Comparison of ENCODE assay signal across 33 cellular contexts in genomic region chr12:32443491-32443890, GRCh38.
"Had no signal": no experiment of that assay in that cellular context is flagged by ENCODE, and none has a peak within 500 bp of the region (broad histone marks: within the 10 kb centered on the region; RNA-seq: fewer than 3 reads in every experiment).

No MANE protein-coding gene starts in this region.

- H3K4me1 ChIP-seq: adrenal gland, breast epithelium had no signal

- H3K9me3 Mint-ChIP-seq: activated CD4-positive, alpha-beta memory T cell treated with anti-CD3 and anti-CD28 coated beads for 36 hours; activated CD4-positive, alpha-beta T cell treated with anti-CD3 and anti-CD28 coated beads, Interleukin-2, amount 10 ng/mL, durations not matched to agents 7 days and 5 days; activated naive CD4-positive, alpha-beta T cell treated with anti-CD3 and anti-CD28 coated beads for 36 hours; activated naive CD4-positive, alpha-beta T cell treated with anti-CD3 and anti-CD28 coated beads, Interleukin-2, amount 50 U/mL, for 72 hours; activated T-cell treated with anti-CD3 and anti-CD28 coated beads, Interleukin-2, amount 50 U/mL, for 4 hours; activated T-helper 1 cell treated with anti-CD3 and anti-CD28 coated beads, Interleukin-12 subunit alpha, Interleukin-12 subunit beta, Interleukin-2, Interleukin-4 antibody, amounts not matched to agents 30 ng/mL and 10 ng/mL and 1 ng/mL, durations not matched to agents 14 hours and 24 hours and 36 hours; T-helper 2 cell treated with Interferon-gamma antibody and Interleukin-4, amounts not matched to agents 5 μg/mL and 100 μg/mL, for 36 hours had no signal

- H3K4me3 ChIP-seq: adrenal gland, body of pancreas, breast epithelium, MG63, PC-9, SJCRH30, SK-N-MC had no signal

- H3K27me3 Mint-ChIP-seq: activated CD4-positive, alpha-beta memory T cell treated with anti-CD3 and anti-CD28 coated beads for 36 hours; activated CD4-positive, alpha-beta T cell treated with anti-CD3 and anti-CD28 coated beads for 36 hours; activated CD4-positive, alpha-beta T cell treated with anti-CD3 and anti-CD28 coated beads, Interleukin-2, amount 10 ng/mL, durations not matched to agents 7 days and 5 days had no signal

- DNase-seq: activated CD4-positive, alpha-beta memory T cell treated with anti-CD3 and anti-CD28 coated beads for 36 hours; activated CD4-positive, alpha-beta T cell treated with anti-CD3 and anti-CD28 coated beads for 36 hours; activated CD4-positive, alpha-beta T cell treated with anti-CD3 and anti-CD28 coated beads, Interleukin-2, amount 10 ng/mL, durations not matched to agents 7 days and 5 days; activated CD8-positive, alpha-beta memory T cell treated with anti-CD3 and anti-CD28 coated beads, Interleukin-2, amount 50 U/mL, for 4 hours; activated gamma-delta T cell treated with Interleukin-2 at 50 U/mL for 16 hours; activated naive CD4-positive, alpha-beta T cell treated with anti-CD3 and anti-CD28 coated beads for 36 hours; activated T-cell treated with anti-CD3 and anti-CD28 coated beads for 4 hours; activated T-cell treated with anti-CD3 and anti-CD28 coated beads, Interleukin-2, amount 50 U/mL, for 4 hours; adrenal gland; body of pancreas; MG63; NCI-H1048; NCI-H1105 treated with DMSO at 0.1 percent for 48 hours; NCI-H1436; NCI-H1694; NCI-H1930; NCI-H2081 treated with DMSO at 0.1 percent for 48 hours; NCI-H226; NCI-H446 treated with DMSO at 0.1 percent for 48 hours; NCI-H524 treated with DMSO at 0.1 percent for 48 hours; NK-92 treated with Interleukin-12 subunit alpha and Interleukin-12 subunit beta, amount 100 ng/mL, for 24 hours; PC-9; SHP77; SJCRH30 had no signal

- H2AFZ ChIP-seq: PC-9 had no signal

- H3K9me3 ChIP-seq: adrenal gland, body of pancreas, breast epithelium, MG63, SJCRH30 had no signal

- H3K4me3 Mint-ChIP-seq: activated CD4-positive, alpha-beta memory T cell treated with anti-CD3 and anti-CD28 coated beads for 36 hours; activated CD4-positive, alpha-beta T cell treated with anti-CD3 and anti-CD28 coated beads for 36 hours; activated CD4-positive, alpha-beta T cell treated with anti-CD3 and anti-CD28 coated beads, Interleukin-2, amount 10 ng/mL, durations not matched to agents 7 days and 5 days; activated naive CD4-positive, alpha-beta T cell treated with anti-CD3 and anti-CD28 coated beads for 36 hours; activated T-cell treated with anti-CD3 and anti-CD28 coated beads, Interleukin-2, amount 50 U/mL, for 4 hours; activated T-helper 1 cell treated with anti-CD3 and anti-CD28 coated beads, Interleukin-12 subunit alpha, Interleukin-12 subunit beta, Interleukin-2, Interleukin-4 antibody, amounts not matched to agents 30 ng/mL and 10 ng/mL and 1 ng/mL, durations not matched to agents 14 hours and 24 hours and 36 hours; T-helper 2 cell treated with Interferon-gamma antibody and Interleukin-4, amounts not matched to agents 5 μg/mL and 100 μg/mL, for 36 hours had no signal

- H3K27me3 ChIP-seq: adrenal gland, body of pancreas, breast epithelium, MG63, SJCRH30 had no signal

- H3K36me3 ChIP-seq: adrenal gland, breast epithelium, MG63, SJCRH30 had no signal

- H3K27ac Mint-ChIP-seq: activated CD4-positive, alpha-beta memory T cell treated with anti-CD3 and anti-CD28 coated beads for 36 hours; activated CD4-positive, alpha-beta T cell treated with anti-CD3 and anti-CD28 coated beads for 36 hours; activated CD4-positive, alpha-beta T cell treated with anti-CD3 and anti-CD28 coated beads, Interleukin-2, amount 10 ng/mL, durations not matched to agents 7 days and 5 days; activated naive CD4-positive, alpha-beta T cell treated with anti-CD3 and anti-CD28 coated beads for 36 hours; activated naive CD4-positive, alpha-beta T cell treated with anti-CD3 and anti-CD28 coated beads, Interleukin-2, amount 50 U/mL, for 72 hours; activated T-helper 1 cell treated with anti-CD3 and anti-CD28 coated beads, Interleukin-12 subunit alpha, Interleukin-12 subunit beta, Interleukin-2, Interleukin-4 antibody, amounts not matched to agents 30 ng/mL and 10 ng/mL and 1 ng/mL, durations not matched to agents 14 hours and 24 hours and 36 hours; T-helper 2 cell treated with Interferon-gamma antibody and Interleukin-4, amounts not matched to agents 5 μg/mL and 100 μg/mL, for 36 hours had no signal

- H3K27ac ChIP-seq: adrenal gland, body of pancreas, breast epithelium, SK-N-MC had no signal

- FAIRE-seq: astrocyte, RCC 7860, TTC549 had no signal

- ATAC-seq: activated CD4-positive, alpha-beta T cell treated with anti-CD3 and anti-CD28 coated beads for 36 hours; activated CD4-positive, CD25-positive, alpha-beta regulatory T cell treated with anti-CD3 and anti-CD28 coated beads, Interleukin-2, amount 50 U/mL, for 24 hours; activated naive CD4-positive, alpha-beta T cell treated with anti-CD3 and anti-CD28 coated beads, Interleukin-2, amount 50 U/mL, for 72 hours; activated T-cell treated with anti-CD3 and anti-CD28 coated beads, Interleukin-2, amount 50 U/mL, for 4 hours; body of pancreas had no signal

- H3K36me3 Mint-ChIP-seq: activated CD4-positive, alpha-beta memory T cell treated with anti-CD3 and anti-CD28 coated beads for 36 hours; activated naive CD4-positive, alpha-beta T cell treated with anti-CD3 and anti-CD28 coated beads, Interleukin-2, amount 50 U/mL, for 72 hours had no signal
